ENCODE assay signal across 18 cellular contexts in the genomic region with DNA sequence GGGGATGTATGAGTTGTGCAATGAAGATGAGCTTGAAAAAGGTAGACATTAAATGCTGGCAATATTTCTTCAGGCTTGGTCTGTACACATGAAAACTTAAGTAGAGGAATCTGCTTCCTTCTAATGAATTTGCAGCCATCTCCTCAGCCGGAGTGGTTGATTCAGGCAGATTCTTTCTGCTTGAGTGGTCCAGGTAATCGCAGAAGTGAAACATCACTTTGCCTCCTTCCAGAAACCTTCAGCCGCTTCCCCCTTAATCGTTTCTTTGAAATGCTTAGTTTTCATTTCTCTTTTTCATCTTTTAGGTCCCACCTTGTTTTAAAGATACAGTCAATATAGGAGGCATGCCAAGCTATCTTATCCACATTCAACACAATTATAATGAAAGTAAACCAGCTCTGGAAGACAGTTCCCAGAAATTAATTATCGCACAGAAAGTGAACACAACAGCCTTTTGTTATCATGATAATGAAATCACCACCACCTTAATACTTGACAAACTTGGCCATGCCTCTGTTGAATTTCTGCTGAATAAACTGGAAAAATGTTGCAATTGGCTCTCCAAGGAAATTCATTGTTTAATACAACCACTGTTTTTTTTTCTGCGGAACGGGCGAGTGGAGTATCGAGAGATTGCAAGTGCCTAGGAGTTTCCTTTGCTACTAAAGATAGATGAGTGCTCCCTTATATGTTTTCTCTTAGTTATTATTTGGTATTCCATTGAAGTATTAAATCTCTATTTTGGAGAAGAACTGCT.
DNase-seq lines count a peak whose midpoint lies in the region; ATAC-seq lines count a peak whose summit lies in the region.
"Had no signal": no experiment of that assay in that cellular context is flagged by ENCODE, and none has a peak within 500 bp of the region (broad histone marks: within the 10 kb centered on the region; RNA-seq: fewer than 3 reads in every experiment).

No MANE protein-coding gene starts in this region.

- DNase-seq in kidney tubule cell (ENCODE audit: low spot score) (peak; percentile 61), activated T-cell treated with anti-CD3 and anti-CD28 coated beads for 4 hours (no peak), H4 (ENCODE audit: low spot score) (no peak)
- DNase-seq in activated CD8-positive, alpha-beta memory T cell treated with anti-CD3 and anti-CD28 coated beads for 24 hours = no peak
- DNase-seq: cerebellar nuclear complex, gastrocnemius medialis, GM23248, KG1, mesenchymal stem cell, NCI-H1092 treated with DMSO at 0.1 percent for 48 hours, NCI-H2171, NCI-H748 treated with DMSO at 0.1 percent for 48 hours, right cardiac atrium, WERI-Rb-1 had no signal

- ATAC-seq in GM18519 (IDR thresholded peaks at IDR 0.05; ENCODE audit: low FRiP score, unreplicated experiment) (peak; percentile 44), GM21515 (IDR thresholded peaks at IDR 0.05; ENCODE audit: unreplicated experiment) (peak; percentile 45), HG03175 (IDR thresholded peaks at IDR 0.05; ENCODE audit: unreplicated experiment) (peak; percentile 44), HG02840 (IDR thresholded peaks at IDR 0.05; ENCODE audit: low FRiP score, unreplicated experiment) (no peak)
- ATAC-seq: gastrocnemius medialis had no signal
